In genomic region chr17:78258323-78259229, GRCh38 we compare ENCODE assay signal across 8 cellular contexts. TPM values are rescaled to one million over a fixed set of nuclear protein-coding genes. Genes with fewer than 3 reads are reported as not detected.
A peak's percentile ranks its signal among the peaks of the same experiment; 100 is the strongest.
DNase-seq lines count a peak whose midpoint lies in the region; ATAC-seq, FAIRE-seq and TF ChIP-seq lines count a peak whose summit lies in the region.

No MANE protein-coding gene starts in this region.

- H3K27ac ChIP-seq in H9 (ENCODE audit: insufficient read length, low read depth, low read length) = no peak overlapping the region
- peak overlapping the region; percentile 78 for H3K27ac ChIP-seq in K562 (ENCODE audit: extremely low read depth, low read depth, low read length)
- no peak overlapping the region for H3K27ac ChIP-seq in neuronal stem cell (replicated peaks; ENCODE audit: low read length)
- peak overlapping the region in 1 of 2 donors; percentile 20 for H3K27ac ChIP-seq in coronary artery

- no CpG with 5 or more reads among the region's 24 CpGs for WGBS in H9 (ENCODE audit: extremely low coverage, insufficient read length, low lambda C conversion rate)
- 9% methylated on average over 21 of the region's 24 CpGs for WGBS in K562 (ENCODE audit: insufficient coverage, low coverage, missing lambda C conversion rate)
- WGBS in neuronal stem cell (ENCODE audit: extremely low coverage in 2 of 2, insufficient read length in 2 of 2, insufficient replicate concordance in 1 of 2), 2 donors = no CpG with 5 or more reads among the region's 24 CpGs

- no peak overlapping the region for H3K4me2 ChIP-seq in H9 (ENCODE audit: insufficient read depth, insufficient read length, low read length)
- H3K4me2 ChIP-seq in K562 (ENCODE audit: insufficient read depth, low read length) = peak overlapping the region; percentile 82
- H3K4me2 ChIP-seq in neuronal stem cell (ENCODE audit: insufficient read depth, low read length, poor library complexity, severe bottlenecking) = no peak overlapping the region

- H3K36me3 ChIP-seq in K562 (ENCODE audit: control insufficient read depth, insufficient read depth, low read length) = no peaks in the 10 kb centered on the region
- H3K36me3 ChIP-seq in neuronal stem cell (replicated peaks in 1 of 2; ENCODE audit: control insufficient read depth in 2 of 2, insufficient read depth in 2 of 2, low read length in 2 of 2) = no peaks in the 10 kb centered on the region

- ATAC-seq in K562 (peak; percentile 47), HG03045 (IDR thresholded peaks at IDR 0.05; ENCODE audit: unreplicated experiment) (no peak), HG03457 (IDR thresholded peaks at IDR 0.05; ENCODE audit: unreplicated experiment) (no peak)

- H4K5ac ChIP-seq in H9 (ENCODE audit: insufficient read length, low read depth, low read length) = no peak overlapping the region

- TF ChIP-seq POLR2A in K562 (conservative IDR thresholded peaks at IDR 0.05) = no peak; the same call in 1 of the 2 replicates

- H3K4ac ChIP-seq in H9 (ENCODE audit: low read depth, low read length) (no peak overlapping the region), neuronal stem cell (ENCODE audit: low read length) (no peak overlapping the region)

- H2AK5ac ChIP-seq in H9 (ENCODE audit: insufficient read length, low read length) = no peak overlapping the region
- H2AK5ac ChIP-seq in neuronal stem cell (ENCODE audit: low read depth, low read length) = peak overlapping the region; percentile 97

- H2BK12ac ChIP-seq in H9 (ENCODE audit: insufficient read length, low read depth, low read length) (no peak overlapping the region), neuronal stem cell (ENCODE audit: low read length) (peak overlapping the region; percentile 35)

- H3K4me1 Mint-ChIP-seq in H9 = peaks cover 11 to 31% of the 10 kb centered on the region in 2 experiments

- H3K4me1 ChIP-seq in H9 (ENCODE audit: insufficient read depth, low read length) = peaks cover 3% of the 10 kb centered on the region; the same call in 1 of the 2 replicates
- H3K4me1 ChIP-seq in K562 (replicated peaks in 1 of 2; ENCODE audit: control insufficient read depth in 2 of 2, insufficient read depth in 2 of 2, low read length in 2 of 2) = peaks cover 69 to 87% of the 10 kb centered on the region in 2 experiments
- peaks cover 31 to 42% of the 10 kb centered on the region in 2 donors for H3K4me1 ChIP-seq in neuronal stem cell (ENCODE audit: control insufficient read depth in 2 of 2, insufficient read depth in 1 of 2, low read depth in 1 of 2, low read length in 2 of 2)

- intact Hi-C loops in K562 (cut with micrococcal nuclease) = no loop called here

- H2AFZ ChIP-seq in H9 (ENCODE audit: low read length) = no peak overlapping the region
- H2AFZ ChIP-seq in K562 (ENCODE audit: low read depth, low read length) = peak overlapping the region; percentile 53
- H2AFZ ChIP-seq in neuronal stem cell (ENCODE audit: low read length) = no peak overlapping the region

- peaks cover 0 to 3% of the 10 kb centered on the region in 2 experiments; a peak in 1 of 5 replicates for H3K9me3 Mint-ChIP-seq in H9

- CTCF ChIA-PET in K562 (lab: Yijun Ruan, JAX; ENCODE audit: low intra/inter-chr PET ratio) = no interaction called here

- H3K9me3 ChIP-seq in H9 (ENCODE audit: control insufficient read depth, low read depth, low read length) = no peaks in the 10 kb centered on the region
- H3K9me3 ChIP-seq in K562 (replicated peaks; ENCODE audit: control insufficient read depth, insufficient read depth, low read depth, low read length) = no peaks in the 10 kb centered on the region
- H3K9me3 ChIP-seq in neuronal stem cell (replicated peaks in 1 of 2; ENCODE audit: control insufficient read depth in 2 of 2, insufficient read depth in 1 of 2, low read depth in 1 of 2, low read length in 2 of 2) = no peaks in the 10 kb centered on the region

- H3K18ac ChIP-seq in H9 (ENCODE audit: insufficient read length, low read depth, low read length) (no peak overlapping the region), neuronal stem cell (ENCODE audit: low read length) (peak overlapping the region; percentile 91)

- H3K79me1 ChIP-seq in H9 (ENCODE audit: insufficient read depth, low read depth, low read length, poor library complexity, severe bottlenecking) (no peaks in the 10 kb centered on the region), neuronal stem cell (ENCODE audit: low read depth, low read length) (peaks cover 4% of the 10 kb centered on the region)

- no peak overlapping the region for H3K27ac Mint-ChIP-seq in H9

- H4K8ac ChIP-seq in H9 (replicated peaks; ENCODE audit: insufficient read length, low read depth, low read length) = no peak overlapping the region
- no peak overlapping the region for H4K8ac ChIP-seq in neuronal stem cell (ENCODE audit: low read depth, low read length)

- H2BK20ac ChIP-seq in H9 (ENCODE audit: low read depth, low read length, poor library complexity, severe bottlenecking) = no peak overlapping the region

- H3K14ac ChIP-seq in H9 (ENCODE audit: insufficient read depth, low read length) = no peak overlapping the region; the same call in 1 of the 2 replicates
- no peak overlapping the region for H3K14ac ChIP-seq in neuronal stem cell (ENCODE audit: low read length)

- H3K4me3 Mint-ChIP-seq in H9 = no peak overlapping the region; a peak in 1 of 5 replicates

- H2BK15ac ChIP-seq in H9 (ENCODE audit: low read depth, low read length) (no peak overlapping the region), neuronal stem cell (ENCODE audit: low read length) (peak overlapping the region; percentile 67)

- H3K9ac ChIP-seq in H9 (ENCODE audit: extremely low read depth, insufficient read length, low read length) (no peak overlapping the region), K562 (ENCODE audit: insufficient read depth in 1 of 2, low read depth in 2 of 2, low read length in 2 of 2) (peak overlapping the region; percentile 74 to 89), neuronal stem cell (ENCODE audit: low read depth, low read length, poor library complexity) (no peak overlapping the region)

- in situ Hi-C loops in K562 (cut with MboI) = no loop called here

- peak; percentile 87 for TF ChIP-seq EP300 in K562 (IDR thresholded peaks at IDR 0.05; ENCODE audit: low read length)

- no peaks in the 10 kb centered on the region for H3K9me1 ChIP-seq in K562 (ENCODE audit: control insufficient read depth, insufficient read depth, low read length)

- POLR2A ChIA-PET in K562 (lab: Yijun Ruan, JAX) = interaction anchor here (0.6 to 1.6 kb wide), 5 partner anchors 9 to 570 kb away, joined by 3 to 7 read pairs (median 3); no protein-coding TSS in a partner anchor

- peak; percentile 65 for DNase-seq in H9
- DNase-seq in T-helper 9 cell = peak; percentile 53
- DNase-seq in K562 (ENCODE audit: extremely low read depth in 1 of 4, low spot score in 3 of 4) = peak; percentile 85 to 93 (median 90)
- DNase-seq in neuronal stem cell (ENCODE audit: low spot score) = no peak
- DNase-seq in NK-92 (lab: John Stamatoyannopoulos, UW; ENCODE audit: unreplicated experiment) = no peak
- DNase-seq in coronary artery (ENCODE audit: low spot score) = no peak

- H3K4me3 ChIP-seq in K562 (peak overlapping the region; percentile 35), neuronal stem cell (ENCODE audit: low read length in 2 of 2) (no peak overlapping the region), coronary artery (no peak overlapping the region)

- no peak for TF ChIP-seq CTCF in H9 (conservative IDR thresholded peaks at IDR 0.05)
- TF ChIP-seq CTCF in K562 (IDR thresholded peaks at IDR 0.05 in 2 of 3, conservative IDR thresholded peaks at IDR 0.05 in 1 of 3; ENCODE audit: insufficient read depth in 2 of 3, low read depth in 1 of 3, low read length in 3 of 3) = 0 out of 6 replicates have a peak, but pooled peaks of 1 of the 3 experiments have one; percentile 5
- TF ChIP-seq CTCF in coronary artery (IDR thresholded peaks at IDR 0.05) = no peak

- peaks cover 1% of the 10 kb centered on the region; the same call in 1 of the 2 replicates for H3K27me3 Mint-ChIP-seq in H9 (ENCODE audit: low read depth)

- H2BK120ac ChIP-seq in H9 (ENCODE audit: low read depth, low read length, poor library complexity, severe bottlenecking) (no peak overlapping the region), neuronal stem cell (ENCODE audit: low read depth, low read length) (peak overlapping the region; percentile 68)

- H3K23me2 ChIP-seq in H9 (ENCODE audit: insufficient read length, low read depth, low read length, poor library complexity, severe bottlenecking) = no peaks in the 10 kb centered on the region

- no peak overlapping the region for H3T11ph ChIP-seq in H9 (ENCODE audit: low read length)

- no peaks in the 10 kb centered on the region for H3K79me2 ChIP-seq in H9 (ENCODE audit: insufficient read depth, low read length)
- H3K79me2 ChIP-seq in K562 (ENCODE audit: control insufficient read depth, insufficient read depth, low read length) = peaks cover 28% of the 10 kb centered on the region

- H3K23ac ChIP-seq in H9 (ENCODE audit: insufficient read length, low read depth, low read length) (no peak overlapping the region), neuronal stem cell (ENCODE audit: low read depth, low read length, poor library complexity) (peak overlapping the region; percentile 46)

- no peak for FAIRE-seq in K562 (lab: Jason Lieb, UNC)

- H4K91ac ChIP-seq in H9 (ENCODE audit: insufficient read length, low read depth, low read length) (no peak overlapping the region), neuronal stem cell (ENCODE audit: low read depth, low read length, poor library complexity) (peak overlapping the region; percentile 2)

- TF ChIP-seq RAD21 in K562 (CRISPR knock-in tag; conservative IDR thresholded peaks at IDR 0.05 in 1 of 2, IDR thresholded peaks at IDR 0.05 in 1 of 2) = peak in 1 of 2 experiments; percentile 21; a peak in 1 of 4 replicates

- H3K27me3 ChIP-seq in H9 (ENCODE audit: insufficient read depth, low read length) (no peaks in the 10 kb centered on the region), K562 (ENCODE audit: control insufficient read depth in 2 of 2, insufficient read depth in 2 of 2, low read length in 2 of 2) (no peaks in the 10 kb centered on the region), neuronal stem cell (ENCODE audit: control insufficient read depth in 3 of 3, insufficient read depth in 3 of 3, low read depth in 1 of 3, low read length in 3 of 3) (no peaks in the 10 kb centered on the region)

- BruUV-seq in K562 (replicated peaks; lab: Mats Ljungman, UMichigan) = no TSS peak

- no peak overlapping the region for H3K56ac ChIP-seq in H9 (ENCODE audit: insufficient read length, low read depth, low read length)

- H4K20me1 ChIP-seq in H9 (ENCODE audit: control insufficient read depth, insufficient read depth, insufficient read length) = no peaks in the 10 kb centered on the region
- no peaks in the 10 kb centered on the region for H4K20me1 ChIP-seq in K562 (replicated peaks; ENCODE audit: control insufficient read depth, insufficient read depth, low read length)

- no peaks in the 10 kb centered on the region for H3K36me3 Mint-ChIP-seq in H9 (ENCODE audit: insufficient read depth in 1 of 3, low read depth in 3 of 3)

- H2BK5ac ChIP-seq in H9 (ENCODE audit: insufficient read length, low read length) = no peak overlapping the region
- H2BK5ac ChIP-seq in neuronal stem cell (ENCODE audit: low read length) = peak overlapping the region; percentile 62

RNA-seq across cellular contexts. Expression of gene TMEM235, which starts 27.1 kb away (rescaled TPM):
- total RNA-seq in H9 (2021) (0.13 and 0.28 TPM in 2 replicates), K562 (2014; rRNA removed) (not detected in 2 replicates), K562 (2014; rRNA removed; fragmentation: Illumina TruSeq; extraction: Trizol) (not detected in 2 replicates), K562 (2015; rRNA removed; fragmentation: Illumina TruSeq; extraction: Trizol) (not detected in 2 replicates), K562 (2021) (not detected in 2 replicates)
- total RNA-seq in K562 (2011; cell fraction: chromatin; rRNA removed; ENCODE audit: low replicate concordance) = not detected in 2 replicates
- total RNA-seq in K562 (2011; cell fraction: nucleolus; rRNA removed) = 0.17 TPM in 1 of 2 replicates, not detected in the other
- not detected in 2 replicates for total RNA-seq in K562 (2011; cell fraction: nucleoplasm; rRNA removed)
- polyA plus RNA-seq in K562 (2011; rRNA removed) (not detected in 2 replicates), K562 (2014; fragmentation: Illumina TruSeq; extraction: Trizol) (not detected in 2 replicates), K562 (2014; fragmentation: Nextera tagmentation; extraction: Ambion mirVana) (not detected), K562 (2014; rRNA removed) (not detected in 2 replicates)
- not detected in 2 replicates for polyA plus RNA-seq in K562 (2011; cell fraction: cytosol; rRNA removed)
- polyA plus RNA-seq in K562 (2011; cell fraction: nucleus; rRNA removed) = not detected in 2 replicates
- polyA plus RNA-seq in K562 (2012) = not detected in 2 replicates
- polyA minus RNA-seq in K562 (2011; rRNA and poly(A)+ RNA removed) = not detected in 2 replicates
- polyA minus RNA-seq in K562 (2011; cell fraction: cytosol; rRNA and poly(A)+ RNA removed) = not detected in 2 replicates
- polyA minus RNA-seq in K562 (2011; cell fraction: nucleus; rRNA and poly(A)+ RNA removed) = not detected in 2 replicates
- not detected for polyA plus RNA-seq in neuronal stem cell (2013, experiment 1 of 2)
- polyA plus RNA-seq in neuronal stem cell (2013, experiment 2 of 2) = not detected

RNA-seq across cellular contexts. Expression of gene BIRC5, which starts 44.5 kb away (rescaled TPM):
- total RNA-seq in H9 (2021) (97.8 and 104 TPM in 2 replicates), K562 (2014; rRNA removed) (114 and 140 TPM in 2 replicates), K562 (2014; rRNA removed; fragmentation: Illumina TruSeq; extraction: Trizol) (79.1 and 79.9 TPM in 2 replicates), K562 (2015; rRNA removed; fragmentation: Illumina TruSeq; extraction: Trizol) (101 and 106 TPM in 2 replicates), K562 (2021) (101 and 104 TPM in 2 replicates)
- total RNA-seq in K562 (2011; cell fraction: chromatin; rRNA removed; ENCODE audit: low replicate concordance) = 88.6 and 104 TPM in 2 replicates
- total RNA-seq in K562 (2011; cell fraction: nucleolus; rRNA removed) = 92.8 and 99.1 TPM in 2 replicates
- total RNA-seq in K562 (2011; cell fraction: nucleoplasm; rRNA removed) = 114 and 121 TPM in 2 replicates
- polyA plus RNA-seq in K562 (2011; rRNA removed) (61.4 and 64.4 TPM in 2 replicates), K562 (2014; fragmentation: Illumina TruSeq; extraction: Trizol) (74.6 and 88.8 TPM in 2 replicates), K562 (2014; fragmentation: Nextera tagmentation; extraction: Ambion mirVana) (100 to 1,000 TPM in 1 of 2 experiments, 10 to 100 TPM in 1; 98.2 to 107 TPM), K562 (2014; rRNA removed) (127 and 155 TPM in 2 replicates)
- polyA plus RNA-seq in K562 (2011; cell fraction: cytosol; rRNA removed) = 55.7 and 67.4 TPM in 2 replicates
- polyA plus RNA-seq in K562 (2011; cell fraction: nucleus; rRNA removed) = 37.3 and 40.7 TPM in 2 replicates
- 67.7 and 78.4 TPM in 2 replicates for polyA plus RNA-seq in K562 (2012)
- 83.8 and 87.5 TPM in 2 replicates for polyA minus RNA-seq in K562 (2011; rRNA and poly(A)+ RNA removed)
- polyA minus RNA-seq in K562 (2011; cell fraction: cytosol; rRNA and poly(A)+ RNA removed) = 34.3 and 38.4 TPM in 2 replicates
- polyA minus RNA-seq in K562 (2011; cell fraction: nucleus; rRNA and poly(A)+ RNA removed) = 36.9 and 58.9 TPM in 2 replicates
- polyA plus RNA-seq in neuronal stem cell (2013, experiment 1 of 2) = 118 TPM
- polyA plus RNA-seq in neuronal stem cell (2013, experiment 2 of 2) = 125 TPM

Comparison
In these comparisons a context has a peak if more than half of its experiments do, and no peak if none do; other contexts are left out.
1. DNase-seq: peak in H9 (single experiment), T-helper 9 cell (single experiment) and K562 (4 of 4); none in neuronal stem cell (single experiment), NK-92 (single experiment) and coronary artery (single experiment).
2. H3K9ac ChIP-seq: peak in K562 (2 of 2); none in H9 (single experiment) and neuronal stem cell (single experiment).